Comparison of ENCODE assay signal across 33 cellular contexts in genomic region chrX:108160309-108160708, GRCh38.
DNase-seq lines count a peak whose midpoint lies in the region; ATAC-seq, FAIRE-seq and TF ChIP-seq lines count a peak whose summit lies in the region.
"Had no signal": no experiment of that assay in that cellular context is flagged by ENCODE, and none has a peak within 500 bp of the region (broad histone marks: within the 10 kb centered on the region; RNA-seq: fewer than 3 reads in every experiment).

No MANE protein-coding gene starts in this region.

- no peaks in the 10 kb centered on the region for H4K20me1 ChIP-seq in astrocyte (ENCODE audit: insufficient read depth, low read length)

- peak; percentile 73 for FAIRE-seq in astrocyte (lab: Jason Lieb, UNC)
- FAIRE-seq: A204.1, A549, D721Med had no signal

- no peak for ATAC-seq in stimulated activated memory B cell treated with anti-CD40 and anti-IgM and Interleukin-4, amounts not matched to agents 10 μg/mL and 1 μg/mL and 100 μg/mL, for 72 hours
- ATAC-seq: A549; CD8-positive, alpha-beta T cell had no signal

- no peaks in the 10 kb centered on the region for H3K27me3 ChIP-seq in astrocyte (ENCODE audit: insufficient read depth, low read length)
- H3K27me3 ChIP-seq: BE2C had no signal

- no peak for DNase-seq in astrocyte (ENCODE audit: low read depth)
- DNase-seq in islet precursor cell: peak; percentile 24
- DNase-seq in activated naive CD4-positive, alpha-beta T cell treated with anti-CD3 and anti-CD28 coated beads, Interleukin-2, amount 50 U/mL, for 16 hours: no peak
- DNase-seq: 8988T; ACHN; AML-193; BE2C; C1 segment of cervical spinal cord; Caco-2; Calu3; CD4-positive, alpha-beta memory T cell; CD4-positive, alpha-beta T cell; CD4-positive, CD25-positive, alpha-beta regulatory T cell; CD8-positive, alpha-beta memory T cell; CD8-positive, alpha-beta T cell; COR-L47; DMS 273 treated with DMSO at 0.1 percent for 48 hours; DMS153; DMS53; DMS79; DMS79 treated with DMSO at 0.1 percent for 48 hours; DND-41; EL had no signal

- H3K4me3 ChIP-seq in astrocyte (ENCODE audit: insufficient read depth, low read depth, low read length): no peak overlapping the region
- H3K4me3 ChIP-seq: A549; BLaER1; BLaER1 treated with 17β-estradiol and CSF1 and Interleukin-3, amounts not matched to agents 10 nM and 100 nM had no signal

- no peak overlapping the region for H3K4me3 Mint-ChIP-seq in astrocyte (ENCODE audit: unreplicated experiment)
- no peak overlapping the region for H3K4me3 Mint-ChIP-seq in stimulated activated memory B cell treated with anti-CD40 and anti-IgM and Interleukin-4, amounts not matched to agents 10 μg/mL and 1 μg/mL and 100 μg/mL, for 72 hours
- H3K4me3 Mint-ChIP-seq: B cell; CD14-positive monocyte; CD4-positive, alpha-beta memory T cell; CD4-positive, alpha-beta T cell; CD4-positive, CD25-positive, alpha-beta regulatory T cell; CD8-positive, alpha-beta memory T cell; CD8-positive, alpha-beta T cell had no signal

- H2AFZ ChIP-seq in astrocyte (ENCODE audit: low read depth, low read length): no peak overlapping the region

- H3K4me2 ChIP-seq in astrocyte (ENCODE audit: low read length): no peak overlapping the region
- H3K4me2 ChIP-seq: A549; BLaER1; BLaER1 treated with 17β-estradiol and CSF1 and Interleukin-3, amounts not matched to agents 10 nM and 100 nM had no signal

- TF ChIP-seq CTCF in astrocyte (IDR thresholded peaks at IDR 0.05; ENCODE audit: insufficient read depth, low read depth, low read length): no peak

- no peaks in the 10 kb centered on the region for H3K79me2 ChIP-seq in astrocyte (ENCODE audit: insufficient read depth, low read length)

- no peaks in the 10 kb centered on the region for H3K36me3 ChIP-seq in astrocyte (ENCODE audit: insufficient read depth, low read length)
- H3K36me3 ChIP-seq: BE2C; BLaER1; BLaER1 treated with 17β-estradiol and CSF1 and Interleukin-3, amounts not matched to agents 10 nM and 100 nM had no signal

- H3K36me3 Mint-ChIP-seq in astrocyte (ENCODE audit: low read depth, unreplicated experiment): no peaks in the 10 kb centered on the region
- peaks cover 8% of the 10 kb centered on the region for H3K36me3 Mint-ChIP-seq in stimulated activated memory B cell treated with anti-CD40 and anti-IgM and Interleukin-4, amounts not matched to agents 10 μg/mL and 1 μg/mL and 100 μg/mL, for 72 hours
- H3K36me3 Mint-ChIP-seq: CD4-positive, alpha-beta memory T cell had no signal

- H3K9me3 ChIP-seq in astrocyte (ENCODE audit: insufficient read depth, low read depth, low read length): no peaks in the 10 kb centered on the region
- H3K9me3 ChIP-seq: A549, BE2C, BLaER1, Caco-2 had no signal

- no peak overlapping the region for H3K9ac ChIP-seq in astrocyte (ENCODE audit: low read length)
- H3K9ac ChIP-seq: BLaER1; BLaER1 treated with 17β-estradiol and CSF1 and Interleukin-3, amounts not matched to agents 10 nM and 100 nM had no signal

- no peaks in the 10 kb centered on the region for H3K9me3 Mint-ChIP-seq in astrocyte (ENCODE audit: unreplicated experiment)
- H3K9me3 Mint-ChIP-seq in stimulated activated memory B cell treated with anti-CD40 and anti-IgM and Interleukin-4, amounts not matched to agents 10 μg/mL and 1 μg/mL and 100 μg/mL, for 72 hours: peaks cover 5% of the 10 kb centered on the region
- H3K9me3 Mint-ChIP-seq: CD4-positive, alpha-beta memory T cell; CD4-positive, alpha-beta T cell; CD8-positive, alpha-beta memory T cell; CD8-positive, alpha-beta T cell had no signal

- H3K4me1 ChIP-seq in astrocyte (ENCODE audit: insufficient read depth, low read length): no peaks in the 10 kb centered on the region
- H3K4me1 ChIP-seq: A549; BE2C; BLaER1; BLaER1 treated with 17β-estradiol and CSF1 and Interleukin-3, amounts not matched to agents 10 nM and 100 nM; Caco-2 had no signal

- no peaks in the 10 kb centered on the region for H3K4me1 Mint-ChIP-seq in astrocyte (ENCODE audit: low read depth, unreplicated experiment)
- H3K4me1 Mint-ChIP-seq in stimulated activated memory B cell treated with anti-CD40 and anti-IgM and Interleukin-4, amounts not matched to agents 10 μg/mL and 1 μg/mL and 100 μg/mL, for 72 hours: no peaks in the 10 kb centered on the region
- H3K4me1 Mint-ChIP-seq: B cell; CD4-positive, alpha-beta memory T cell; CD4-positive, CD25-positive, alpha-beta regulatory T cell; CD8-positive, alpha-beta memory T cell had no signal

- H3K27ac ChIP-seq in astrocyte (ENCODE audit: low read depth, low read length): no peak overlapping the region
- H3K27ac ChIP-seq: 22Rv1; A549; BLaER1; BLaER1 treated with 17β-estradiol and CSF1 and Interleukin-3, amounts not matched to agents 10 nM and 100 nM; C4-2B had no signal

- H3K27ac Mint-ChIP-seq in astrocyte (ENCODE audit: unreplicated experiment): no peak overlapping the region
- H3K27ac Mint-ChIP-seq in stimulated activated memory B cell treated with anti-CD40 and anti-IgM and Interleukin-4, amounts not matched to agents 10 μg/mL and 1 μg/mL and 100 μg/mL, for 72 hours: no peak overlapping the region
- H3K27ac Mint-ChIP-seq: B cell; CD14-positive monocyte; CD4-positive, alpha-beta memory T cell; CD4-positive, alpha-beta T cell; CD4-positive, CD25-positive, alpha-beta regulatory T cell; CD8-positive, alpha-beta memory T cell; CD8-positive, alpha-beta T cell had no signal

- peaks cover 2% of the 10 kb centered on the region for H3K27me3 Mint-ChIP-seq in astrocyte (ENCODE audit: low read depth, unreplicated experiment)
- H3K27me3 Mint-ChIP-seq in stimulated activated memory B cell treated with anti-CD40 and anti-IgM and Interleukin-4, amounts not matched to agents 10 μg/mL and 1 μg/mL and 100 μg/mL, for 72 hours: no peaks in the 10 kb centered on the region
- H3K27me3 Mint-ChIP-seq: B cell; CD4-positive, alpha-beta memory T cell; CD4-positive, alpha-beta T cell; CD4-positive, CD25-positive, alpha-beta regulatory T cell had no signal
